In the genomic region with DNA sequence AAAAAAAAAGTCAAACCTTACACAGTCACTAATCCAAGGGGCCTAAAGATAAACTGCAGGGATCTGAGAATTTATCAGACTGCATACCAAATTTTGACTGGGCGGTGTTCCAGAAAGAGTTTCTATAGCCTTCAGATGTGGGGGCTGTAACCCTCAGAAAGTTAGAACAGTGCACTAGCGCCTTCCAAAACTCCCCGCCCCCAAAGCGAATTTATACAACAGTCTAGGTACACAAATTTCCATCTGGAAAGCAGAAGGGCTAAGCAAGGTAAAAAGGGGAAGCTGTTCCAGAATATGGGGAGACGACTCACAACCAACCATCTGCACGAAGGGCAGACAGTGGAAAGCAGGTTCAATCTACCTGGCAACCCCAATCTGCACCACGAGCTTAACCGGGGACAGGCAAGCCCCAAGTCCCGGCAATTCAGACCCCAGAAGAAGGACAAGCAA, we compare ENCODE assay signal across 8 cellular contexts. TPM values are rescaled to one million over a fixed set of nuclear protein-coding genes. Genes with fewer than 3 reads are reported as not detected.
DNase-seq lines count a peak whose midpoint lies in the region; ATAC-seq and TF ChIP-seq lines count a peak whose summit lies in the region.

No MANE protein-coding gene starts in this region.

- no peaks in the 10 kb centered on the region for H3K27me3 ChIP-seq in neuron (ENCODE audit: insufficient read depth, low read length)

- no peak for DNase-seq in epithelial cell of proximal tubule (ENCODE audit: low read depth)
- DNase-seq in stimulated activated CD8-positive, alpha-beta memory T cell treated with anti-CD3 and anti-CD28 coated beads, Interleukin-4, amount 100 ng/mL, for 48 hours = no peak
- DNase-seq in COLO668 (lab: John Stamatoyannopoulos, UW; ENCODE audit: unreplicated experiment) = no peak

- H3K36me3 Mint-ChIP-seq in T-helper 1 cell treated with Interleukin-12 subunit alpha and Interleukin-12 subunit beta and Interleukin-4 antibody, amounts not matched to agents 30 μg/mL and 1 μg/mL, for 36 hours (ENCODE audit: low read depth) = peaks cover 22% of the 10 kb centered on the region

- H2AFZ ChIP-seq in neuron (ENCODE audit: low read depth, low read length) = peak overlapping the region; percentile 97

- H3K9me3 ChIP-seq in neuron (ENCODE audit: low read length) = no peaks in the 10 kb centered on the region

- TF ChIP-seq CTCF in epithelial cell of proximal tubule (conservative IDR thresholded peaks at IDR 0.05; ENCODE audit: low read depth, low read length) = no peak

- peaks cover 42% of the 10 kb centered on the region for H3K4me1 Mint-ChIP-seq in T-helper 1 cell treated with Interleukin-12 subunit alpha and Interleukin-12 subunit beta and Interleukin-4 antibody, amounts not matched to agents 30 μg/mL and 1 μg/mL, for 36 hours (ENCODE audit: low read depth)

- no peaks in the 10 kb centered on the region for H3K27me3 Mint-ChIP-seq in T-helper 1 cell treated with Interleukin-12 subunit alpha and Interleukin-12 subunit beta and Interleukin-4 antibody, amounts not matched to agents 30 μg/mL and 1 μg/mL, for 36 hours (ENCODE audit: low read depth)

- H3K27ac Mint-ChIP-seq in T-helper 1 cell treated with Interleukin-12 subunit alpha and Interleukin-12 subunit beta and Interleukin-4 antibody, amounts not matched to agents 30 μg/mL and 1 μg/mL, for 36 hours = peak overlapping the region; percentile 81

- no peaks in the 10 kb centered on the region for H3K36me3 ChIP-seq in neuron (ENCODE audit: insufficient read depth, low read length)

- no peaks in the 10 kb centered on the region for H3K9me3 Mint-ChIP-seq in T-helper 1 cell treated with Interleukin-12 subunit alpha and Interleukin-12 subunit beta and Interleukin-4 antibody, amounts not matched to agents 30 μg/mL and 1 μg/mL, for 36 hours

- ATAC-seq in GM18502 (IDR thresholded peaks at IDR 0.05; ENCODE audit: poor library complexity, unreplicated experiment) (peak; percentile 27), HG03066 (IDR thresholded peaks at IDR 0.05; ENCODE audit: low read depth, unreplicated experiment) (peak; percentile 15), GM18873 (IDR thresholded peaks at IDR 0.05; ENCODE audit: low FRiP score, unreplicated experiment) (no peak)

- H3K4me3 ChIP-seq in epithelial cell of proximal tubule (ENCODE audit: low read depth, low read length) (peak overlapping the region; percentile 99), neuron (ENCODE audit: low read length) (peak overlapping the region; percentile 73)

- peak overlapping the region; percentile 94 for H3K4me3 Mint-ChIP-seq in T-helper 1 cell treated with Interleukin-12 subunit alpha and Interleukin-12 subunit beta and Interleukin-4 antibody, amounts not matched to agents 30 μg/mL and 1 μg/mL, for 36 hours

- H3K4me1 ChIP-seq in neuron (ENCODE audit: insufficient read depth, low read length) = peaks cover 16% of the 10 kb centered on the region

RNA-seq across cellular contexts. Expression of gene ERMP1, which starts 0.8 kb away (rescaled TPM):
- total RNA-seq in epithelial cell of proximal tubule = 13.2 and 21.3 TPM in 2 replicates

RNA-seq across cellular contexts. Expression of gene MLANA, which starts 58.6 kb away (rescaled TPM):
- total RNA-seq in epithelial cell of proximal tubule = not detected in 2 replicates
